Comparison of ENCODE assay signal across 18 cellular contexts in genomic region chr22:37224757-37225420, GRCh38. TPM values are rescaled to one million over a fixed set of nuclear protein-coding genes. Genes with fewer than 3 reads are reported as not detected.
DNase-seq lines count a peak whose midpoint lies in the region; ATAC-seq lines count a peak whose summit lies in the region.
"Had no signal": no experiment of that assay in that cellular context is flagged by ENCODE, and none has a peak within 500 bp of the region (broad histone marks: within the 10 kb centered on the region; RNA-seq: fewer than 3 reads in every experiment).

No MANE protein-coding gene starts in this region.

- CTCF ChIA-PET in activated naive CD4-positive, alpha-beta T cell treated with anti-CD3 and anti-CD28 coated beads, Interleukin-2, amount 10 ng/mL, durations not matched to agents 7 days and 5 days (lab: Charles Lee) = interaction anchor here (0.7 to 2.5 kb wide), 4 partner anchors 13 to 143 kb away, joined by 3 to 20 read pairs (median 8); no protein-coding TSS in a partner anchor

- peak overlapping the region; percentile 29 for H3K4me3 Mint-ChIP-seq in activated naive CD4-positive, alpha-beta T cell treated with anti-CD3 and anti-CD28 coated beads, Interleukin-2, amount 10 ng/mL, durations not matched to agents 7 days and 5 days
- no peak overlapping the region for H3K4me3 Mint-ChIP-seq in central memory CD8-positive, alpha-beta T cell
- peak overlapping the region; percentile 44 for H3K4me3 Mint-ChIP-seq in stimulated activated effector memory CD8-positive, alpha-beta T cell treated with anti-CD3 and anti-CD28 coated beads, Interleukin-12 subunit alpha, Interleukin-12 subunit beta, amount 100 ng/mL, for 72 hours
- H3K4me3 Mint-ChIP-seq: H9 had no signal

- H3K36me3 Mint-ChIP-seq in activated naive CD4-positive, alpha-beta T cell treated with anti-CD3 and anti-CD28 coated beads, Interleukin-2, amount 10 ng/mL, durations not matched to agents 7 days and 5 days = peaks cover 86% of the 10 kb centered on the region
- H3K36me3 Mint-ChIP-seq in central memory CD8-positive, alpha-beta T cell (ENCODE audit: insufficient read depth) = peaks cover 50% of the 10 kb centered on the region
- H3K36me3 Mint-ChIP-seq in stimulated activated effector memory CD8-positive, alpha-beta T cell treated with anti-CD3 and anti-CD28 coated beads, Interleukin-12 subunit alpha, Interleukin-12 subunit beta, amount 100 ng/mL, for 72 hours = peaks cover 89% of the 10 kb centered on the region

- in situ Hi-C loops in SK-MEL-5 (cut with HindIII; ENCODE audit: low pct_unique_long_range_greater_than_20kb, low sequenced_read_pairs) = no loop called here

- DNase-seq in activated naive CD4-positive, alpha-beta T cell treated with anti-CD3 and anti-CD28 coated beads, Interleukin-2, amount 10 ng/mL, durations not matched to agents 7 days and 5 days = no peak
- DNase-seq in activated naive CD4-positive, alpha-beta T cell treated with Interleukin-2 at 50 U/mL for 16 hours = no peak
- DNase-seq in SK-MEL-5 (ENCODE audit: low read depth, low spot score) (peak; percentile 41), OCI-M1 (lab: John Stamatoyannopoulos, UW) (no peak), ecto neural progenitor cell (ENCODE audit: low spot score) (no peak)
- no peak for DNase-seq in central memory CD8-positive, alpha-beta T cell (ENCODE audit: low spot score in 2 of 2)
- DNase-seq in stimulated activated effector memory CD8-positive, alpha-beta T cell treated with anti-CD3 and anti-CD28 coated beads, Interleukin-12 subunit alpha, Interleukin-12 subunit beta, amount 100 ng/mL, for 72 hours (ENCODE audit: low spot score in 2 of 2) = no peak
- DNase-seq: activated CD4-positive, alpha-beta T cell treated with anti-CD3 and anti-CD28 coated beads, Interleukin-2, amount 50 U/mL, for 1 hour; GDM1; H9; hippocampal formation; mucosa of descending colon; NCI-H2107; NCI-H748 treated with DMSO at 0.1 percent for 48 hours; posterior cingulate gyrus had no signal

- peak overlapping the region; percentile 96 for H3K27ac Mint-ChIP-seq in activated naive CD4-positive, alpha-beta T cell treated with anti-CD3 and anti-CD28 coated beads, Interleukin-2, amount 10 ng/mL, durations not matched to agents 7 days and 5 days
- H3K27ac Mint-ChIP-seq in central memory CD8-positive, alpha-beta T cell (ENCODE audit: low read depth) = peak overlapping the region; percentile 75
- H3K27ac Mint-ChIP-seq in stimulated activated effector memory CD8-positive, alpha-beta T cell treated with anti-CD3 and anti-CD28 coated beads, Interleukin-12 subunit alpha, Interleukin-12 subunit beta, amount 100 ng/mL, for 72 hours = peak overlapping the region; percentile 91

- no peaks in the 10 kb centered on the region for H3K27me3 Mint-ChIP-seq in activated naive CD4-positive, alpha-beta T cell treated with anti-CD3 and anti-CD28 coated beads, Interleukin-2, amount 10 ng/mL, durations not matched to agents 7 days and 5 days
- no peaks in the 10 kb centered on the region for H3K27me3 Mint-ChIP-seq in central memory CD8-positive, alpha-beta T cell

- H3K4me1 Mint-ChIP-seq in activated naive CD4-positive, alpha-beta T cell treated with anti-CD3 and anti-CD28 coated beads, Interleukin-2, amount 10 ng/mL, durations not matched to agents 7 days and 5 days = peaks cover 92% of the 10 kb centered on the region
- peaks cover 84% of the 10 kb centered on the region for H3K4me1 Mint-ChIP-seq in central memory CD8-positive, alpha-beta T cell
- H3K4me1 Mint-ChIP-seq in stimulated activated effector memory CD8-positive, alpha-beta T cell treated with anti-CD3 and anti-CD28 coated beads, Interleukin-12 subunit alpha, Interleukin-12 subunit beta, amount 100 ng/mL, for 72 hours = peaks cover 89% of the 10 kb centered on the region

- H3K9me3 Mint-ChIP-seq in activated naive CD4-positive, alpha-beta T cell treated with anti-CD3 and anti-CD28 coated beads, Interleukin-2, amount 10 ng/mL, durations not matched to agents 7 days and 5 days = peaks cover 7% of the 10 kb centered on the region
- H3K9me3 Mint-ChIP-seq in central memory CD8-positive, alpha-beta T cell = peaks cover 5% of the 10 kb centered on the region
- H3K9me3 Mint-ChIP-seq in stimulated activated effector memory CD8-positive, alpha-beta T cell treated with anti-CD3 and anti-CD28 coated beads, Interleukin-12 subunit alpha, Interleukin-12 subunit beta, amount 100 ng/mL, for 72 hours = peaks cover 10% of the 10 kb centered on the region
- H3K9me3 Mint-ChIP-seq: H9 had no signal

- ATAC-seq in central memory CD8-positive, alpha-beta T cell (replicated peaks; ENCODE audit: extremely low read depth, poor library complexity, severe bottlenecking) = no peak
- no peak for ATAC-seq in stimulated activated effector memory CD8-positive, alpha-beta T cell treated with anti-CD3 and anti-CD28 coated beads, Interleukin-12 subunit alpha, Interleukin-12 subunit beta, amount 100 ng/mL, for 72 hours
- no peak for ATAC-seq in HG02623 (IDR thresholded peaks at IDR 0.05; ENCODE audit: unreplicated experiment)

RNA-seq across cellular contexts. Expression of gene SSTR3, which starts 12.6 kb away (rescaled TPM):
- not detected in 2 replicates for total RNA-seq in SK-MEL-5 (2014; rRNA removed; shearing (Covaris generic))
- not detected in 2 replicates for polyA plus RNA-seq in SK-MEL-5 (2015; cell fraction: cytosol; rRNA removed)
- not detected in 2 replicates for polyA plus RNA-seq in SK-MEL-5 (2015; cell fraction: nucleus; rRNA removed)
- total RNA-seq: cardiac septum, smooth muscle cell had no signal
- polyA plus RNA-seq: smooth muscle cell had no signal

RNA-seq across cellular contexts. Expression of gene RAC2, which starts 19.2 kb away (rescaled TPM):
- total RNA-seq in SK-MEL-5 (2014; rRNA removed; shearing (Covaris generic)) = not detected in 2 replicates
- 0.14 TPM in 1 of 2 replicates, not detected in the other for polyA plus RNA-seq in SK-MEL-5 (2015; cell fraction: cytosol; rRNA removed)
- not detected in 2 replicates for polyA plus RNA-seq in SK-MEL-5 (2015; cell fraction: nucleus; rRNA removed)

RNA-seq across cellular contexts. Expression of gene C1QTNF6, which starts 36.8 kb away (rescaled TPM):
- total RNA-seq in SK-MEL-5 (2014; rRNA removed; shearing (Covaris generic)) = 5.9 and 7.6 TPM in 2 replicates
- 14.7 and 17.1 TPM in 2 replicates for polyA plus RNA-seq in SK-MEL-5 (2015; cell fraction: cytosol; rRNA removed)
- polyA plus RNA-seq in SK-MEL-5 (2015; cell fraction: nucleus; rRNA removed) = 41.9 and 49.4 TPM in 2 replicates

RNA-seq across cellular contexts. Expression of gene CYTH4, which starts 57.4 kb away (rescaled TPM):
- 0.08 and 0.11 TPM in 2 replicates for total RNA-seq in SK-MEL-5 (2014; rRNA removed; shearing (Covaris generic))
- not detected in 2 replicates for polyA plus RNA-seq in SK-MEL-5 (2015; cell fraction: cytosol; rRNA removed)
- not detected in 2 replicates for polyA plus RNA-seq in SK-MEL-5 (2015; cell fraction: nucleus; rRNA removed)
- total RNA-seq: H9, smooth muscle cell had no signal
- polyA plus RNA-seq: smooth muscle cell had no signal
